8 cellular contexts compared by ENCODE assay signal in the genomic region with DNA sequence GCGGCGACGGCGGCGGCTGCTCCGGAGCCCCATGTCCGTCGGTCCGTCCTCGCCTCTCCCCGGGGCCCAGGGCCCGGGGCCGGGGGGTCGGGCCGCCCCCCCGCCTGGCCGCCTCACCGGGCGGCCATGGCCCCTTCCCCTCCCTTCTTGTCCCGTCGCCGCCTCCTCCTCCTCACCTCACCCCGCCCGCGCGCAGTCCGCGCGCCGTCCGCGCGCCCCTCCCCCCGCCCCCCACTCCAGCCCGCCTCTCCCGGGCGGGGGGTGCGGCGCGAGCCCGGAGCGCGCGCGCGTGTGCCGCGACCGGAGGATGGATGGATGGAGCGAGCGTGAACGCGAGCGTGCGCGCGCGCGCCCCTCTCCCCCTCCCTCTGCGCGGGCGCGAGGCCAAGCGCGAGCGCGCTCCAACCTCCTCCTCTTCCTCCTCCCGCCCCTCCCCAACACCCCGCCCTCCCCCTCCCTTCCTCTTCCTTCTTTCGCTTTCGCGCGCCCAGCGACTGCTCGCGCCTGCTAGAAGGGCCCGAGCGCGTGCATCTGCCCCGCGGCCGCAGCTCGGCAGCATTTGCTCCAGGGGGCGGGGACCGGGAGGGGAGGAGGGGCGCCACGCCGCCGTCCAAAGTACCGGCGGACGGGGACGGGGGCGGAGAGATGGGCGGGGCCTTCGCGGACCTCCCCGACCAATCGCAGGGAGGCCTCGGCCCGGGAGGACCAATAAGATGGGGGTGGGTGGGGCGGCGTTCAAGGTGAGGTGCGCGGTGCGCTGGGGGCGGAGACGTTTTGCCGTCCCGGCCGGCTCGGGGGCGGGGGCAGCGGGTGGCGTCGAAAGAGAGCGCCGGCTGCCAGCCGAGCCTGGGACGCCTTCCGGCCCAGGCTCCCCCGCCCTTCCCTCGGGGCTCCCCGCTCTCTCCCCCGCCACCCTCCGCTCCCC. TPM values are rescaled to one million over a fixed set of nuclear protein-coding genes. Genes with fewer than 3 reads are reported as not detected.
DNase-seq lines count a peak whose midpoint lies in the region; ATAC-seq and TF ChIP-seq lines count a peak whose summit lies in the region.

Gene ATXN7L3 (minus strand): TSS at position 332 of the 925 bp plus-strand sequence. CDS start 1,814 bp downstream, outside the sequence.

- H3K9me3 Mint-ChIP-seq in activated naive CD4-positive, alpha-beta T cell treated with anti-CD3 and anti-CD28 coated beads, Interleukin-2, amount 50 U/mL, for 72 hours = no peaks in the 10 kb centered on the region

- peak; percentile 99 for DNase-seq in GM06990 (ENCODE audit: extremely low read depth, insufficient read length)
- peak; percentile 96 for DNase-seq in NCI-H1105 (lab: John Stamatoyannopoulos, UW)
- peak; percentile 92 for DNase-seq in SKM-1 (lab: John Stamatoyannopoulos, UW; ENCODE audit: unreplicated experiment)
- peak; percentile 95 to 97 for DNase-seq in activated naive CD4-positive, alpha-beta T cell treated with anti-CD3 and anti-CD28 coated beads, Interleukin-2, amount 50 U/mL, for 72 hours (ENCODE audit: low spot score in 2 of 2)
- DNase-seq in glomerular endothelial cell (ENCODE audit: extremely low read depth, low read depth, low spot score) = no peak
- DNase-seq in osteoblast (ENCODE audit: insufficient read length, low spot score, missing footprints) = peak; percentile 100
- DNase-seq in testis = peak; percentile 99

- peak; percentile 65 for ATAC-seq in HG02588 (IDR thresholded peaks at IDR 0.05; ENCODE audit: unreplicated experiment)
- ATAC-seq in activated naive CD4-positive, alpha-beta T cell treated with anti-CD3 and anti-CD28 coated beads, Interleukin-2, amount 50 U/mL, for 72 hours = peak; percentile 85 to 88

- H3K27ac Mint-ChIP-seq in activated naive CD4-positive, alpha-beta T cell treated with anti-CD3 and anti-CD28 coated beads, Interleukin-2, amount 50 U/mL, for 72 hours = peak within 1 kb of the TSS; percentile 75 to 93

- H2AFZ ChIP-seq in osteoblast (ENCODE audit: low read length) = peak within 1 kb of the TSS; percentile 94

- H3K9me3 ChIP-seq in osteoblast (ENCODE audit: low read depth, low read length) = no peaks in the 10 kb centered on the region
- no peaks in the 10 kb centered on the region for H3K9me3 ChIP-seq in testis

- intact Hi-C loops in testis (cut with DNase I; ENCODE audit: low total_unique reads) = no loop called here

- H3K79me2 ChIP-seq in osteoblast (ENCODE audit: insufficient read depth, low read length) = peaks cover 30% of the 10 kb centered on the region

- H3K4me3 ChIP-seq in GM06990 (replicated peaks; ENCODE audit: low read depth, low read length) (peak within 1 kb of the TSS; percentile 90), osteoblast (ENCODE audit: insufficient read depth, low read length) (peak within 1 kb of the TSS; percentile 87), testis (peak within 1 kb of the TSS; percentile 94 to 100)

- peaks cover 36% of the 10 kb centered on the region for H3K4me1 ChIP-seq in osteoblast (ENCODE audit: insufficient read depth, low read length)
- H3K4me1 ChIP-seq in testis = peaks cover 16% of the 10 kb centered on the region

- H3K36me3 Mint-ChIP-seq in activated naive CD4-positive, alpha-beta T cell treated with anti-CD3 and anti-CD28 coated beads, Interleukin-2, amount 50 U/mL, for 72 hours = peaks cover 8 to 13% of the 10 kb centered on the region in 2 donors

- H4K20me1 ChIP-seq in osteoblast (ENCODE audit: insufficient read depth, low read length) = peaks cover 3% of the 10 kb centered on the region

- H3K36me3 ChIP-seq in GM06990 (ENCODE audit: control insufficient read depth, insufficient read depth, low read length) = peaks cover 14% of the 10 kb centered on the region
- peaks cover 19% of the 10 kb centered on the region for H3K36me3 ChIP-seq in osteoblast (ENCODE audit: insufficient read depth, low read length)
- no peaks in the 10 kb centered on the region for H3K36me3 ChIP-seq in testis (ENCODE audit: low read depth, missing control alignments)

- no peaks in the 10 kb centered on the region for H3K27me3 ChIP-seq in GM06990 (replicated peaks; ENCODE audit: control insufficient read depth, insufficient read depth, low read length)
- H3K27me3 ChIP-seq in osteoblast (ENCODE audit: insufficient read depth, low read length) = no peaks in the 10 kb centered on the region
- H3K27me3 ChIP-seq in testis = no peaks in the 10 kb centered on the region

- H3K27ac ChIP-seq in osteoblast (ENCODE audit: low read depth, low read length) (peak within 1 kb of the TSS; percentile 73), testis (peak within 1 kb of the TSS; percentile 97 to 100)

- WGBS in testis, 2 donors = 0 to 1% methylated on average over 48 to 100 of the region's 126 CpGs

- H3K4me2 ChIP-seq in osteoblast (ENCODE audit: insufficient read depth, low read length) = peak within 1 kb of the TSS; percentile 97

- TF ChIP-seq CTCF in GM06990 (IDR thresholded peaks at IDR 0.05; ENCODE audit: insufficient read depth, low read length, poor library complexity, severe bottlenecking) (no peak), osteoblast (IDR thresholded peaks at IDR 0.05; ENCODE audit: extremely low read depth, low read depth, low read length) (no peak), testis (IDR thresholded peaks at IDR 0.05) (no peak)

- no peak for TF ChIP-seq POLR2A in testis (IDR thresholded peaks at IDR 0.05)

RNA-seq across cellular contexts. Expression of gene ATXN7L3, which starts in this region (rescaled TPM):
- total RNA-seq in activated naive CD4-positive, alpha-beta T cell treated with anti-CD3 and anti-CD28 coated beads, Interleukin-2, amount 50 U/mL, for 72 hours = 10 to 100 TPM; 81.1 to 94.4 TPM
- total RNA-seq in glomerular endothelial cell (69.1 and 72.4 TPM in 2 replicates), osteoblast (34.5 and 38.4 TPM in 2 replicates), testis (100 to 1,000 TPM; 100 to 101 TPM)
- 76.5 TPM for polyA plus RNA-seq in testis (ENCODE audit: insufficient read depth, low read depth, low replicate concordance)
